ENCODE assay signal across 7 cellular contexts in the genomic region with DNA sequence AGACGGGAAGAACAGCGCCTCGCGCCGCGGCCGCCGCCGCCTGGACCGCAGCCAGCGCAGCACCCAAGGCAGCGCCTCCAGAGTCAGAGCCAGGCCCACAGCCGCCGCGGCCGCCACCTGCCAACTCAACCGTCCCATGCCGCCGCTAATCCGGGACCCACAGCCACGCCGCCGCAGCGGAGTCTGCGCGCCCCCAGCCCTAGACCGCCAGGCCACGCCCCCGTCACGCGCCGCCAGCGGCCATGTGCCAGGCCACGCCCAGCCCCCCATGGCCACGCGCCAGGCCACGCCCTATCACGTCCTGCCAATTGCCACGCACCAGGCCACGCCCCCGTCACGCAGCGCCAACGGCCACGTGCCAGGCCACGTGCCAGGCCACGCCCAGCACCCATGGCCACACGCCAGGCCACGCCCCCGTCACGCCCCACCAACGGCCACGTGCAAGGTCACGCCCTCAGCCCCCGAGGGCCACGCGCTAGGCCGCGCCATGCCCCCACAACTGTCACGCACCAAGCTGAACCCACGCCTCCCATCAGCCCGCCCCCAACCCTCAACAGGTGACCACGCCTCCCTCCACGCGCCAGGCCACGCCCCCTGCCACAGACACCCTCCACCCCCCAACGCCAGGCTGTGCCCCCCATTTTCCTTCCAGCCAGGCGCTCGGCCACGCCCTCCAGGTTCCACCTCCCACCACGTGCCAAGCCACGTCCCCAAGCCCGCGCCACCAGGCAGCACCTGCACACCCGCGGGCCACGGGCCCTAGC. TPM values are rescaled to one million over a fixed set of nuclear protein-coding genes. Genes with fewer than 3 reads are reported as not detected.
A peak's percentile ranks its signal among the peaks of the same experiment; 100 is the strongest.
DNase-seq lines count a peak whose midpoint lies in the region; ATAC-seq, FAIRE-seq and TF ChIP-seq lines count a peak whose summit lies in the region.

TSS of gene PLD6 (minus strand) at position 185 of the 764 bp plus-strand sequence. CDS start at position 138, 47 bp downstream.

- ATAC-seq in HG03066 (IDR thresholded peaks at IDR 0.05; ENCODE audit: low read depth, unreplicated experiment), result peak; percentile 59
- peak; percentile 77 for ATAC-seq in activated CD4-positive, alpha-beta T cell treated with anti-CD3 and anti-CD28 coated beads for 36 hours

- no peak for TF ChIP-seq CTCF in choroid plexus epithelial cell (conservative IDR thresholded peaks at IDR 0.05; ENCODE audit: low read depth, low read length)

- intact Hi-C loops in activated CD4-positive, alpha-beta T cell treated with anti-CD3 and anti-CD28 coated beads for 36 hours (cut with DNase I, micrococcal nuclease), result loop anchor here (1.0 to 5.0 kb wide), 9 partner anchors 27 to 384 kb away; partner anchors contain the start of genes FLCN (in 2 of the 2), COPS3 (in 1 of the 2), MPRIP (in 1 of the 2) and PEMT (in 1 of the 2)

- peak within 1 kb of the TSS; percentile 97 for H3K27ac Mint-ChIP-seq in activated CD4-positive, alpha-beta T cell treated with anti-CD3 and anti-CD28 coated beads for 36 hours

- DNase-seq in GM18507 (ENCODE audit: extremely low spot score, insufficient read length, low read depth), result peak; percentile 83
- peak; percentile 61 to 93 for DNase-seq in NCI-H526 (lab: John Stamatoyannopoulos, UW)
- peak; percentile 96 for DNase-seq in activated CD4-positive, alpha-beta T cell treated with anti-CD3 and anti-CD28 coated beads for 36 hours
- DNase-seq in choroid plexus epithelial cell (ENCODE audit: low read depth), result peak; percentile 68
- DNase-seq in mesenteric fat pad (ENCODE audit: low spot score), result peak; percentile 95
- peak; percentile 93 for DNase-seq in stimulated activated CD8-positive, alpha-beta memory T cell treated with anti-CD3 and anti-CD28 coated beads, Interleukin-4, amount 100 ng/mL, for 48 hours

- POLR2A ChIA-PET in activated CD4-positive, alpha-beta T cell treated with anti-CD3 and anti-CD28 coated beads for 36 hours (lab: Charles Lee), result interaction anchor here (0.6 kb wide), 1 partner anchor 31 kb away, joined by 9 read pairs; the partner anchor contains the start of gene FLCN

- peak within 1 kb of the TSS; percentile 57 for H3K4me3 ChIP-seq in choroid plexus epithelial cell (ENCODE audit: low read depth, low read length)

- FAIRE-seq in GM18507 (lab: Jason Lieb, UNC), result peak; percentile 90

- no peaks in the 10 kb centered on the region for H3K27me3 Mint-ChIP-seq in activated CD4-positive, alpha-beta T cell treated with anti-CD3 and anti-CD28 coated beads for 36 hours

- peaks cover 25% of the 10 kb centered on the region for H3K4me1 Mint-ChIP-seq in activated CD4-positive, alpha-beta T cell treated with anti-CD3 and anti-CD28 coated beads for 36 hours

- H3K4me3 Mint-ChIP-seq in activated CD4-positive, alpha-beta T cell treated with anti-CD3 and anti-CD28 coated beads for 36 hours, result peak within 1 kb of the TSS; percentile 90

- no peaks in the 10 kb centered on the region for H3K9me3 Mint-ChIP-seq in activated CD4-positive, alpha-beta T cell treated with anti-CD3 and anti-CD28 coated beads for 36 hours (ENCODE audit: low read depth)

- CTCF ChIA-PET in activated CD4-positive, alpha-beta T cell treated with anti-CD3 and anti-CD28 coated beads for 36 hours (lab: Charles Lee), result interaction anchor here (0.6 to 1.2 kb wide), 2 partner anchors 34 to 65 kb away, joined by 3 read pairs; no protein-coding TSS in a partner anchor

- peaks cover 31% of the 10 kb centered on the region for H3K36me3 Mint-ChIP-seq in activated CD4-positive, alpha-beta T cell treated with anti-CD3 and anti-CD28 coated beads for 36 hours (ENCODE audit: low read depth)

RNA-seq across cellular contexts. Expression of gene PLD6, which starts in this region (rescaled TPM):
- total RNA-seq in activated CD4-positive, alpha-beta T cell treated with anti-CD3 and anti-CD28 coated beads for 36 hours, result 1 to 10 TPM; 8.3 to 9.9 TPM
- 12.4 TPM for total RNA-seq in mesenteric fat pad

Comparison
In these comparisons a context has a peak if more than half of its experiments do, and no peak if none do; other contexts are left out.
1. Peak in every context shown above with its lines: DNase-seq, ATAC-seq and H3K4me3 ChIP-seq.